Comparison of ENCODE assay signal across 8 cellular contexts in genomic region chr20:53949319-53949839, GRCh38.
DNase-seq lines count a peak whose midpoint lies in the region; TF ChIP-seq lines count a peak whose summit lies in the region.

No MANE protein-coding gene starts in this region.

- no peak overlapping the region for H3K4me3 ChIP-seq in fibroblast of mammary gland (ENCODE audit: control insufficient read depth, low read depth, low read length)

- peaks cover 9% of the 10 kb centered on the region; the same call in 1 of the 2 replicates for H3K36me3 Mint-ChIP-seq in HFFc6 (ENCODE audit: low read depth)

- DNase-seq in GM04503 (ENCODE audit: low read depth) (peak; percentile 78), HFFc6 (peak; percentile 91), NK-92 (lab: John Stamatoyannopoulos, UW; ENCODE audit: unreplicated experiment) (peak; percentile 13), fibroblast of mammary gland (ENCODE audit: low read depth) (peak; percentile 95), NCI-H2196 (lab: John Stamatoyannopoulos, UW; ENCODE audit: unreplicated experiment) (no peak), GM19240 (ENCODE audit: insufficient read length, low spot score) (no peak)
- peak; percentile 57 for DNase-seq in activated CD8-positive, alpha-beta memory T cell treated with anti-CD3 and anti-CD28 coated beads, Interleukin-2, amount 50 U/mL, for 1 hour (ENCODE audit: extremely low read depth)
- DNase-seq in stimulated activated CD4-positive, alpha-beta T cell treated with anti-CD3 and anti-CD28 coated beads, Interleukin-15, amount 100 ng/mL, for 24 hours, result peak; percentile 80

- peak overlapping the region; percentile 58 for H3K4me3 Mint-ChIP-seq in HFFc6

- H3K27ac Mint-ChIP-seq in HFFc6, result peak overlapping the region; percentile 87

- H3K27me3 Mint-ChIP-seq in HFFc6 (ENCODE audit: insufficient read depth), result no peaks in the 10 kb centered on the region; the same call in 1 of the 2 replicates

- H3K4me1 Mint-ChIP-seq in HFFc6 (ENCODE audit: low read depth), result peaks cover 26% of the 10 kb centered on the region

- TF ChIP-seq CTCF in HFFc6 (IDR thresholded peaks at IDR 0.05) (no peak), fibroblast of mammary gland (conservative IDR thresholded peaks at IDR 0.05; ENCODE audit: control insufficient read depth, insufficient read depth, low read depth, low read length) (no peak)

- H3K9me3 Mint-ChIP-seq in HFFc6, result peaks cover 8% of the 10 kb centered on the region; the same call in 1 of the 2 replicates

Comparison
In these comparisons a context has a peak if more than half of its experiments do, and no peak if none do; other contexts are left out.
1. DNase-seq: peak in GM04503 (single experiment), HFFc6 (single experiment), NK-92 (single experiment), activated CD8-positive, alpha-beta memory T cell treated with anti-CD3 and anti-CD28 coated beads, Interleukin-2, amount 50 U/mL, for 1 hour (single experiment), fibroblast of mammary gland (single experiment) and stimulated activated CD4-positive, alpha-beta T cell treated with anti-CD3 and anti-CD28 coated beads, Interleukin-15, amount 100 ng/mL, for 24 hours (single experiment); none in NCI-H2196 (single experiment) and GM19240 (single experiment).